9 cellular contexts compared by ENCODE assay signal in genomic region chr2:219010162-219010756, GRCh38. TPM values are rescaled to one million over a fixed set of nuclear protein-coding genes. Genes with fewer than 3 reads are reported as not detected.
DNase-seq lines count a peak whose midpoint lies in the region; ATAC-seq and TF ChIP-seq lines count a peak whose summit lies in the region.
"Had no signal": no experiment of that assay in that cellular context is flagged by ENCODE, and none has a peak within 500 bp of the region (broad histone marks: within the 10 kb centered on the region; RNA-seq: fewer than 3 reads in every experiment).

No MANE protein-coding gene starts in this region.

- 51% methylated on average over 2 of the region's 6 CpGs for WGBS in mammary epithelial cell (ENCODE audit: low coverage, missing lambda C conversion rate)

- H3K27me3 Mint-ChIP-seq in activated CD4-positive, alpha-beta memory T cell treated with anti-CD3 and anti-CD28 coated beads for 36 hours: peaks cover 20% of the 10 kb centered on the region
- H3K27me3 Mint-ChIP-seq in activated CD4-positive, alpha-beta memory T cell treated with anti-CD3 and anti-CD28 coated beads, Interleukin-2, amount 10 ng/mL, durations not matched to agents 7 days and 5 days: peaks cover 11% of the 10 kb centered on the region

- no peak overlapping the region for H3K4me2 ChIP-seq in mammary epithelial cell (ENCODE audit: insufficient read depth, low read depth, low read length)

- BruUV-seq in mammary epithelial cell (replicated peaks; lab: Mats Ljungman, UMichigan): no TSS peak

- no peak overlapping the region for H3K4me3 Mint-ChIP-seq in activated CD4-positive, alpha-beta memory T cell treated with anti-CD3 and anti-CD28 coated beads for 36 hours
- H3K4me3 Mint-ChIP-seq in activated CD4-positive, alpha-beta memory T cell treated with anti-CD3 and anti-CD28 coated beads, Interleukin-2, amount 10 ng/mL, durations not matched to agents 7 days and 5 days: no peak overlapping the region

- H4K20me1 ChIP-seq in mammary epithelial cell (ENCODE audit: insufficient read depth, low read length): no peaks in the 10 kb centered on the region

- no peaks in the 10 kb centered on the region for H3K27me3 ChIP-seq in mammary epithelial cell (ENCODE audit: insufficient read depth, low read length)

- peak; percentile 59 for TF ChIP-seq CTCF in LNCaP clone FGC (IDR thresholded peaks at IDR 0.05; ENCODE audit: control insufficient read depth, extremely low read depth, insufficient read depth)
- peak; percentile 69 to 77 for TF ChIP-seq CTCF in mammary epithelial cell (conservative IDR thresholded peaks at IDR 0.05 in 1 of 2, IDR thresholded peaks at IDR 0.05 in 1 of 2; ENCODE audit: extremely low read depth in 1 of 2, insufficient read depth in 1 of 2, low read depth in 1 of 2, low read length in 2 of 2)

- H3K9me3 Mint-ChIP-seq in activated CD4-positive, alpha-beta memory T cell treated with anti-CD3 and anti-CD28 coated beads for 36 hours: no peaks in the 10 kb centered on the region
- H3K9me3 Mint-ChIP-seq in activated CD4-positive, alpha-beta memory T cell treated with anti-CD3 and anti-CD28 coated beads, Interleukin-2, amount 10 ng/mL, durations not matched to agents 7 days and 5 days: no peaks in the 10 kb centered on the region

- no peaks in the 10 kb centered on the region for H3K36me3 ChIP-seq in mammary epithelial cell (ENCODE audit: insufficient read depth, low read length)

- intact Hi-C loops in activated CD4-positive, alpha-beta memory T cell treated with anti-CD3 and anti-CD28 coated beads for 36 hours (cut with micrococcal nuclease): no loop called here
- intact Hi-C loops in mammary epithelial cell (cut with micrococcal nuclease): loop anchor here (1.0 kb wide), 1 partner anchor 145 kb away; no protein-coding TSS in a partner anchor

- POLR2A ChIA-PET in activated CD4-positive, alpha-beta memory T cell treated with anti-CD3 and anti-CD28 coated beads for 36 hours (lab: Charles Lee): no interaction called here
- POLR2A ChIA-PET in activated CD4-positive, alpha-beta memory T cell treated with anti-CD3 and anti-CD28 coated beads, Interleukin-2, amount 10 ng/mL, durations not matched to agents 7 days and 5 days (lab: Charles Lee): no interaction called here

- H3K9me3 ChIP-seq in mammary epithelial cell (replicated peaks; ENCODE audit: insufficient read depth, low read length): no peaks in the 10 kb centered on the region

- no peak overlapping the region for H2AFZ ChIP-seq in mammary epithelial cell (ENCODE audit: low read depth, low read length)

- peak; percentile 41 for DNase-seq in activated CD4-positive, alpha-beta memory T cell treated with anti-CD3 and anti-CD28 coated beads for 36 hours
- DNase-seq in activated CD4-positive, alpha-beta memory T cell treated with anti-CD3 and anti-CD28 coated beads, Interleukin-2, amount 10 ng/mL, durations not matched to agents 7 days and 5 days: no peak
- no peak for DNase-seq in LNCaP clone FGC (ENCODE audit: low read depth)
- DNase-seq in mammary epithelial cell: no peak
- peak; percentile 13 for DNase-seq in renal cortical epithelial cell (ENCODE audit: low read depth)
- DNase-seq in GM03348 (ENCODE audit: low spot score): no peak

- CTCF ChIA-PET in activated CD4-positive, alpha-beta memory T cell treated with anti-CD3 and anti-CD28 coated beads for 36 hours (lab: Charles Lee): interaction anchor here (0.6 to 1.8 kb wide), 7 partner anchors 15 to 163 kb away, joined by 3 to 6 read pairs (median 5); no protein-coding TSS in a partner anchor
- CTCF ChIA-PET in activated CD4-positive, alpha-beta memory T cell treated with anti-CD3 and anti-CD28 coated beads, Interleukin-2, amount 10 ng/mL, durations not matched to agents 7 days and 5 days (lab: Charles Lee): interaction anchor here (0.6 to 4.0 kb wide), 9 partner anchors 13 to 221 kb away, joined by 3 to 16 read pairs (median 3); no protein-coding TSS in a partner anchor
- CTCF ChIA-PET in mammary epithelial cell (lab: Charles Lee; ENCODE audit: low non-redundant PET): interaction anchor here (0.7 to 1.0 kb wide), 4 partner anchors 8 to 882 kb away, joined by 3 to 12 read pairs (median 4); no protein-coding TSS in a partner anchor

- H3K4me3 ChIP-seq in LNCaP clone FGC (ENCODE audit: low read depth, low read length) (no peak overlapping the region), mammary epithelial cell (replicated peaks in 1 of 3; ENCODE audit: insufficient read depth in 1 of 3, low read depth in 2 of 3, low read length in 3 of 3) (no peak overlapping the region)

- H3K36me3 Mint-ChIP-seq in activated CD4-positive, alpha-beta memory T cell treated with anti-CD3 and anti-CD28 coated beads for 36 hours: no peaks in the 10 kb centered on the region
- H3K36me3 Mint-ChIP-seq in activated CD4-positive, alpha-beta memory T cell treated with anti-CD3 and anti-CD28 coated beads, Interleukin-2, amount 10 ng/mL, durations not matched to agents 7 days and 5 days (ENCODE audit: low read depth): no peaks in the 10 kb centered on the region

- no peak overlapping the region for H3K27ac Mint-ChIP-seq in activated CD4-positive, alpha-beta memory T cell treated with anti-CD3 and anti-CD28 coated beads for 36 hours
- H3K27ac Mint-ChIP-seq in activated CD4-positive, alpha-beta memory T cell treated with anti-CD3 and anti-CD28 coated beads, Interleukin-2, amount 10 ng/mL, durations not matched to agents 7 days and 5 days: no peak overlapping the region

- dilution Hi-C loops in mammary epithelial cell (cut with HindIII; ENCODE audit: low sequenced_read_pairs): loop anchor here (5.0 to 10.0 kb wide), 2 partner anchors 65 to 87 kb away; no protein-coding TSS in a partner anchor

- no peaks in the 10 kb centered on the region for H3K4me1 Mint-ChIP-seq in activated CD4-positive, alpha-beta memory T cell treated with anti-CD3 and anti-CD28 coated beads for 36 hours (ENCODE audit: low read depth)
- H3K4me1 Mint-ChIP-seq in activated CD4-positive, alpha-beta memory T cell treated with anti-CD3 and anti-CD28 coated beads, Interleukin-2, amount 10 ng/mL, durations not matched to agents 7 days and 5 days: no peaks in the 10 kb centered on the region

- no peaks in the 10 kb centered on the region for H3K79me2 ChIP-seq in mammary epithelial cell (ENCODE audit: insufficient read depth, low read length)

- H3K9ac ChIP-seq in mammary epithelial cell (ENCODE audit: insufficient read depth, low read length): no peak overlapping the region

- H3K27ac ChIP-seq in mammary epithelial cell (ENCODE audit: insufficient read depth, low read depth, low read length): no peak overlapping the region

- no peaks in the 10 kb centered on the region for H3K4me1 ChIP-seq in mammary epithelial cell (ENCODE audit: insufficient read depth, low read length)

- in situ Hi-C loops in mammary epithelial cell (cut with MboI; ENCODE audit: low sequenced_read_pairs in 2 of 2): loop anchor here in 1 of 2 donors (10.0 kb wide), 1 partner anchor 135 kb away; no protein-coding TSS in a partner anchor

- ATAC-seq in GM18861 (IDR thresholded peaks at IDR 0.05; ENCODE audit: unreplicated experiment) (no peak), HG03432 (IDR thresholded peaks at IDR 0.05; ENCODE audit: unreplicated experiment) (no peak)

RNA-seq across cellular contexts. Expression of gene CRYBA2, which starts 17.0 kb away (rescaled TPM):
- not detected for total RNA-seq in activated CD4-positive, alpha-beta memory T cell treated with anti-CD3 and anti-CD28 coated beads for 36 hours
- total RNA-seq in activated CD4-positive, alpha-beta memory T cell treated with anti-CD3 and anti-CD28 coated beads, Interleukin-2, amount 10 ng/mL, durations not matched to agents 7 days and 5 days: not detected
- total RNA-seq in mammary epithelial cell (not detected), renal cortical epithelial cell (not detected in 2 replicates)
- polyA plus RNA-seq in mammary epithelial cell: 0.12 TPM
- polyA minus RNA-seq in mammary epithelial cell: not detected
- total RNA-seq: subcutaneous adipose tissue had no signal

RNA-seq across cellular contexts. Expression of gene FEV, which starts 25.3 kb away (rescaled TPM):
- not detected for total RNA-seq in activated CD4-positive, alpha-beta memory T cell treated with anti-CD3 and anti-CD28 coated beads for 36 hours
- not detected for total RNA-seq in activated CD4-positive, alpha-beta memory T cell treated with anti-CD3 and anti-CD28 coated beads, Interleukin-2, amount 10 ng/mL, durations not matched to agents 7 days and 5 days
- not detected for total RNA-seq in mammary epithelial cell
- polyA plus RNA-seq in mammary epithelial cell: not detected
- not detected for polyA minus RNA-seq in mammary epithelial cell
- not detected in 2 replicates for total RNA-seq in renal cortical epithelial cell
- total RNA-seq: subcutaneous adipose tissue had no signal

RNA-seq across cellular contexts. Expression of gene CFAP65, which starts 31.1 kb away (rescaled TPM):
- total RNA-seq in activated CD4-positive, alpha-beta memory T cell treated with anti-CD3 and anti-CD28 coated beads for 36 hours: not detected
- total RNA-seq in activated CD4-positive, alpha-beta memory T cell treated with anti-CD3 and anti-CD28 coated beads, Interleukin-2, amount 10 ng/mL, durations not matched to agents 7 days and 5 days: not detected
- total RNA-seq in mammary epithelial cell (under 1 TPM in 1 of 2 donors, not detected in 1; 0.50 TPM), renal cortical epithelial cell (0.65 TPM in 1 of 2 replicates, not detected in the other)
- 0.01 TPM for polyA plus RNA-seq in mammary epithelial cell
- polyA minus RNA-seq in mammary epithelial cell: not detected
- total RNA-seq: subcutaneous adipose tissue had no signal

RNA-seq across cellular contexts. Expression of gene IHH, which starts 50.5 kb away (rescaled TPM):
- under 1 TPM in 1 of 2 experiments, not detected in 1; 0.10 TPM for total RNA-seq in activated CD4-positive, alpha-beta memory T cell treated with anti-CD3 and anti-CD28 coated beads for 36 hours
- not detected for total RNA-seq in activated CD4-positive, alpha-beta memory T cell treated with anti-CD3 and anti-CD28 coated beads, Interleukin-2, amount 10 ng/mL, durations not matched to agents 7 days and 5 days
- total RNA-seq in mammary epithelial cell (under 1 TPM in 1 of 2 donors, not detected in 1; 0.17 TPM), renal cortical epithelial cell (0.25 TPM in 1 of 2 replicates, not detected in the other)
- 0.02 TPM for polyA plus RNA-seq in mammary epithelial cell
- polyA minus RNA-seq in mammary epithelial cell: not detected

RNA-seq across cellular contexts. Expression of gene CDK5R2, which starts 50.8 kb away (rescaled TPM):
- total RNA-seq in activated CD4-positive, alpha-beta memory T cell treated with anti-CD3 and anti-CD28 coated beads for 36 hours: not detected
- total RNA-seq in activated CD4-positive, alpha-beta memory T cell treated with anti-CD3 and anti-CD28 coated beads, Interleukin-2, amount 10 ng/mL, durations not matched to agents 7 days and 5 days: not detected
- under 1 TPM in 1 of 2 donors, not detected in 1; 0.49 TPM for total RNA-seq in mammary epithelial cell
- 0.08 TPM for polyA plus RNA-seq in mammary epithelial cell
- polyA minus RNA-seq in mammary epithelial cell: not detected
- total RNA-seq in renal cortical epithelial cell: 0.10 TPM in 1 of 2 replicates, not detected in the other
- total RNA-seq: subcutaneous adipose tissue had no signal

Comparison
In these comparisons a context has a peak if more than half of its experiments do, and no peak if none do; other contexts are left out.
1. DNase-seq: peak in activated CD4-positive, alpha-beta memory T cell treated with anti-CD3 and anti-CD28 coated beads for 36 hours (single experiment) and renal cortical epithelial cell (single experiment); none in activated CD4-positive, alpha-beta memory T cell treated with anti-CD3 and anti-CD28 coated beads, Interleukin-2, amount 10 ng/mL, durations not matched to agents 7 days and 5 days (single experiment), LNCaP clone FGC (single experiment), mammary epithelial cell (single experiment) and GM03348 (single experiment).